ENCODE assay signal across 27 cellular contexts in genomic region chr3:134082582-134082981, GRCh38. TPM values are rescaled to one million over a fixed set of nuclear protein-coding genes. Genes with fewer than 3 reads are reported as not detected.
"Had no signal": no experiment of that assay in that cellular context is flagged by ENCODE, and none has a peak within 500 bp of the region (broad histone marks: within the 10 kb centered on the region; RNA-seq: fewer than 3 reads in every experiment).

No MANE protein-coding gene starts in this region.

- DNase-seq: heart right ventricle; kidney glomerular epithelial cell; left cardiac atrium; lower lobe of right lung; mesendoderm; naive B cell; natural killer cell; ovary; retina; right cardiac atrium; stimulated activated CD4-positive, alpha-beta T cell treated with anti-CD3 and anti-CD28 coated beads, Interleukin-12 subunit alpha, Interleukin-12 subunit beta, amount 100 ng/mL, for 4 hours; stimulated activated CD4-positive, alpha-beta T cell treated with anti-CD3 and anti-CD28 coated beads, Interleukin-15, amount 100 ng/mL, for 24 hours; stimulated activated CD4-positive, alpha-beta T cell treated with anti-CD3 and anti-CD28 coated beads, Interleukin-2, amount 100 ng/mL, for 24 hours; stimulated activated CD4-positive, alpha-beta T cell treated with anti-CD3 and anti-CD28 coated beads, Interleukin-4, amount 100 ng/mL, for 1 hour; stimulated activated naive B cell treated with anti-CD40 and anti-IgM and Interleukin-4, amounts not matched to agents 10 μg/mL and 1 μg/mL and 100 μg/mL, for 72 hours; stimulated activated naive CD8-positive, alpha-beta T cell treated with anti-CD3 and anti-CD28 coated beads, Interleukin-15, Interleukin-2, amounts not matched to agents 100 U/mL and 50 U/mL, for 24 hours; stomach; testis; thyroid gland; transverse colon; upper lobe of right lung had no signal

- H3K27me3 ChIP-seq: heart right ventricle, hepatocyte, ovary, stomach, testis, thyroid gland, transverse colon, upper lobe of right lung had no signal

- H3K4me3 ChIP-seq: heart right ventricle, hepatocyte, lower lobe of right lung, ovary, skin epidermis, stomach, testis, thyroid gland, transverse colon, upper lobe of right lung had no signal

- H3K4me1 ChIP-seq: heart right ventricle, lower lobe of right lung, stomach, testis, transverse colon, upper lobe of right lung had no signal

- H3K9me3 ChIP-seq: ovary, testis, thyroid gland, transverse colon, upper lobe of right lung had no signal

- H3K36me3 ChIP-seq: heart right ventricle, lower lobe of right lung, ovary, stomach, thyroid gland, transverse colon, upper lobe of right lung had no signal

- ATAC-seq: heart right ventricle; left cardiac atrium; left lobe of liver; lower lobe of right lung; natural killer cell; right cardiac atrium; sciatic nerve; stimulated activated naive B cell treated with anti-CD40 and anti-IgM and Interleukin-4, amounts not matched to agents 10 μg/mL and 1 μg/mL and 100 μg/mL, for 72 hours; stimulated activated naive CD8-positive, alpha-beta T cell treated with anti-CD3 and anti-CD28 coated beads, Interleukin-15, Interleukin-2, amounts not matched to agents 100 U/mL and 50 U/mL, for 24 hours; upper lobe of right lung had no signal

- H3K27ac ChIP-seq: heart right ventricle, hepatocyte, lower lobe of right lung, ovary, skin epidermis, stomach, testis, thyroid gland, transverse colon, upper lobe of right lung had no signal

RNA-seq across cellular contexts. Expression of gene SLCO2A1, which starts 52.9 kb away (rescaled TPM):
- total RNA-seq: mononuclear cell, natural killer cell had no signal
- polyA plus RNA-seq: neural cell had no signal
